ENCODE assay signal across 8 cellular contexts in genomic region chr6:159692303-159693127, GRCh38. TPM values are rescaled to one million over a fixed set of nuclear protein-coding genes. Genes with fewer than 3 reads are reported as not detected.
DNase-seq lines count a peak whose midpoint lies in the region; ATAC-seq and TF ChIP-seq lines count a peak whose summit lies in the region.

No MANE protein-coding gene starts in this region.

- intact Hi-C loops in lower leg skin (cut with DNase I; ENCODE audit: low total_unique reads), result loop anchor here (10.0 kb wide), 2 partner anchors 72 to 242 kb away; partner anchors contain the start of gene ACAT2

- TF ChIP-seq CTCF in coronary artery (IDR thresholded peaks at IDR 0.05) (no peak), lower leg skin (IDR thresholded peaks at IDR 0.05) (no peak)

- ATAC-seq in HG02798 (IDR thresholded peaks at IDR 0.05; ENCODE audit: poor library complexity, unreplicated experiment), result peak; percentile 46

- peak overlapping the region; percentile 96 to 98 for H3K27ac ChIP-seq in coronary artery

- TF ChIP-seq POLR2A in lower leg skin (IDR thresholded peaks at IDR 0.05), result no peak

- H3K4me3 ChIP-seq in coronary artery, result peak overlapping the region; percentile 80
- H3K4me3 ChIP-seq in lower leg skin (ENCODE audit: low read depth, poor library complexity, severe bottlenecking), result peak overlapping the region; percentile 94

- peak; percentile 73 for DNase-seq in DMS 273 (lab: John Stamatoyannopoulos, UW; ENCODE audit: unreplicated experiment)
- DNase-seq in DMS 273 treated with DMSO at 0.1 percent for 48 hours (lab: John Stamatoyannopoulos, UW), result no peak
- peak; percentile 55 for DNase-seq in NCI-H146 treated with DMSO at 0.1 percent for 48 hours (lab: John Stamatoyannopoulos, UW; ENCODE audit: unreplicated experiment)
- DNase-seq in activated CD4-positive, alpha-beta T cell treated with anti-CD3 and anti-CD28 coated beads for 48 hours, result peak; percentile 78
- peak; percentile 82 for DNase-seq in coronary artery (ENCODE audit: low spot score)
- DNase-seq in lower leg skin (ENCODE audit: low spot score in 2 of 2), result peak; percentile 56 to 89
- DNase-seq in stimulated activated CD4-positive, alpha-beta T cell treated with anti-CD3 and anti-CD28 coated beads, Interleukin-4, amount 100 ng/mL, for 48 hours (ENCODE audit: low read depth in 2 of 2), result peak; percentile 47 to 53

- 2% methylated on average over 29 to 32 of the region's 66 CpGs for WGBS in lower leg skin, 2 donors

RNA-seq across cellular contexts. Expression of gene SOD2, which starts 0.5 kb away (rescaled TPM):
- 100 to 1,000 TPM; 117 to 280 (median 190) TPM for total RNA-seq in lower leg skin

RNA-seq across cellular contexts. Expression of gene WTAP, which starts 34.8 kb away (rescaled TPM):
- 10 to 100 TPM; 57.8 to 76.7 (median 67.9) TPM for total RNA-seq in lower leg skin
